In genomic region chr13:106104281-106104901, GRCh38 we compare ENCODE assay signal across 1 cellular context.
TF ChIP-seq lines count a peak whose summit lies in the region.

No MANE protein-coding gene starts in this region.

TF ChIP-seq in A549, 52 proteins besides CTCF, POLR2A, EP300 and RAD21 (continued from another document):
- TF ChIP-seq TP53 (CRISPR knock-in tag; IDR thresholded peaks at IDR 0.05) (no peak), ZSCAN20 (CRISPR knock-in tag; IDR thresholded peaks at IDR 0.05) (no peak), ZC3H11A (IDR thresholded peaks at IDR 0.05) (no peak), ZFP36 (IDR thresholded peaks at IDR 0.05; ENCODE audit: borderline replicate concordance, partially characterized antibody) (no peak), RARB (CRISPR knock-in tag; IDR thresholded peaks at IDR 0.05) (no peak), MAFK (IDR thresholded peaks at IDR 0.05; ENCODE audit: partially characterized antibody) (no peak), HOXB5 (CRISPR knock-in tag; IDR thresholded peaks at IDR 0.05) (no peak), RCOR1 (IDR thresholded peaks at IDR 0.05; ENCODE audit: low read depth, low read length) (no peak), NPAS2 (CRISPR knock-in tag; IDR thresholded peaks at IDR 0.05; ENCODE audit: borderline replicate concordance) (no peak), FOSB (CRISPR knock-in tag; IDR thresholded peaks at IDR 0.05) (no peak), ZNF302 (CRISPR knock-in tag; IDR thresholded peaks at IDR 0.05) (no peak), EHMT2 (IDR thresholded peaks at IDR 0.05; ENCODE audit: low read depth) (no peak), POLR2AphosphoS2 (conservative IDR thresholded peaks at IDR 0.05; ENCODE audit: low read length) (no peak), HDAC2 (IDR thresholded peaks at IDR 0.05) (no peak), RNF2 (IDR thresholded peaks at IDR 0.05; ENCODE audit: borderline replicate concordance, low read depth) (no peak), NFE2L2 (conservative IDR thresholded peaks at IDR 0.05; ENCODE audit: low read length) (no peak), JUN (IDR thresholded peaks at IDR 0.05) (peak in 1 of 2 experiments; percentile 43; a peak in 1 of 5 replicates), CHD2 (IDR thresholded peaks at IDR 0.05; ENCODE audit: low read length, partially characterized antibody) (no peak), CBX2 (IDR thresholded peaks at IDR 0.05; ENCODE audit: borderline replicate concordance, low read depth) (no peak), MYC (IDR thresholded peaks at IDR 0.05; ENCODE audit: borderline replicate concordance, low read length) (no peak), GATA3 (IDR thresholded peaks at IDR 0.05; ENCODE audit: borderline replicate concordance) (peak; percentile 64)
- TF ChIP-seq, protein P1, sequence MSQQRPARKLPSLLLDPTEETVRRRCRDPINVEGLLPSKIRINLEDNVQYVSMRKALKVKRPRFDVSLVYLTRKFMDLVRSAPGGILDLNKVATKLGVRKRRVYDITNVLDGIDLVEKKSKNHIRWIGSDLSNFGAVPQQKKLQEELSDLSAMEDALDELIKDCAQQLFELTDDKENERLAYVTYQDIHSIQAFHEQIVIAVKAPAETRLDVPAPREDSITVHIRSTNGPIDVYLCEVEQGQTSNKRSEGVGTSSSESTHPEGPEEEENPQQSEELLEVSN (IDR thresholded peaks at IDR 0.05; ENCODE audit: borderline replicate concordance, low read depth), result no peak
- TF ChIP-seq, protein P2, sequence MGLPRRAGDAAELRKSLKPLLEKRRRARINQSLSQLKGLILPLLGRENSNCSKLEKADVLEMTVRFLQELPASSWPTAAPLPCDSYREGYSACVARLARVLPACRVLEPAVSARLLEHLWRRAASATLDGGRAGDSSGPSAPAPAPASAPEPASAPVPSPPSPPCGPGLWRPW (IDR thresholded peaks at IDR 0.05), result no peak
TF ChIP-seq in A549: peak in this region for 6.
